Comparison of ENCODE assay signal across 38 cellular contexts in genomic region chr18:40929389-40929788, GRCh38.
"Had no signal": no experiment of that assay in that cellular context is flagged by ENCODE, and none has a peak within 500 bp of the region (broad histone marks: within the 10 kb centered on the region; RNA-seq: fewer than 3 reads in every experiment).

No MANE protein-coding gene starts in this region.

- H3K36me3 Mint-ChIP-seq: activated CD4-positive, alpha-beta memory T cell treated with anti-CD3 and anti-CD28 coated beads for 36 hours; activated naive CD4-positive, alpha-beta T cell treated with anti-CD3 and anti-CD28 coated beads, Interleukin-2, amount 50 U/mL, for 72 hours; activated naive CD8-positive, alpha-beta T cell treated with anti-CD3 and anti-CD28 coated beads for 36 hours had no signal

- H3K27ac ChIP-seq: adrenal gland, body of pancreas, cardiac muscle cell, VCaP had no signal

- DNase-seq: activated B cell treated with CpG ODN at 0.5 μM for 24 hours; activated CD4-positive, alpha-beta memory T cell treated with anti-CD3 and anti-CD28 coated beads for 36 hours; activated CD4-positive, alpha-beta T cell treated with anti-CD3 and anti-CD28 coated beads for 4 hours; activated CD4-positive, alpha-beta T cell treated with anti-CD3 and anti-CD28 coated beads, Interleukin-2, amount 10 ng/mL, durations not matched to agents 24 days and 14 days; activated CD4-positive, alpha-beta T cell treated with anti-CD3 and anti-CD28 coated beads, Interleukin-2, amount 50 U/mL, for 1 hour; activated CD4-positive, alpha-beta T cell treated with anti-CD3 and anti-CD28 coated beads, Interleukin-2, amount 50 U/mL, for 4 hours; activated CD4-positive, CD25-positive, alpha-beta regulatory T cell treated with anti-CD3 and anti-CD28 coated beads, Interleukin-2, amount 50 U/mL, for 72 hours; activated CD8-positive, alpha-beta memory T cell treated with anti-CD3 and anti-CD28 coated beads, Interleukin-2, amount 50 U/mL, for 4 hours; activated CD8-positive, alpha-beta T cell treated with anti-CD3 and anti-CD28 coated beads for 36 hours; activated effector memory CD4-positive, alpha-beta T cell treated with anti-CD3 and anti-CD28 coated beads, Interleukin-2, amount 50 U/mL, for 16 hours; activated gamma-delta T cell treated with Interleukin-2 at 50 U/mL for 16 hours; activated naive CD4-positive, alpha-beta T cell; activated naive CD4-positive, alpha-beta T cell treated with anti-CD3 and anti-CD28 coated beads for 36 hours; activated naive CD4-positive, alpha-beta T cell treated with anti-CD3 and anti-CD28 coated beads, Interleukin-2, amount 50 U/mL, for 16 hours; activated naive CD8-positive, alpha-beta T cell treated with anti-CD3 and anti-CD28 coated beads for 36 hours; activated T-cell treated with anti-CD3 and anti-CD28 coated beads for 4 hours; activated T-cell treated with anti-CD3 and anti-CD28 coated beads, Interleukin-2, amount 50 U/mL, for 1 hour; activated T-cell treated with anti-CD3 and anti-CD28 coated beads, Interleukin-2, amount 50 U/mL, for 4 hours; activated T-cell treated with anti-CD3 and anti-CD28 coated beads, Interleukin-2, amount 50 U/mL, for 72 hours; adrenal gland; amniotic stem cell; aorta; body of pancreas; caudate nucleus; cerebellar nuclear complex; T-helper 2 cell; T-helper 9 cell had no signal

- H3K4me3 Mint-ChIP-seq: activated B cell treated with CpG ODN at 0.5 μM for 24 hours; activated CD4-positive, alpha-beta memory T cell treated with anti-CD3 and anti-CD28 coated beads for 36 hours; activated CD4-positive, alpha-beta T cell treated with anti-CD3 and anti-CD28 coated beads, Interleukin-2, amount 10 ng/mL, durations not matched to agents 24 days and 14 days; activated CD8-positive, alpha-beta T cell treated with anti-CD3 and anti-CD28 coated beads for 36 hours; activated naive CD4-positive, alpha-beta T cell treated with anti-CD3 and anti-CD28 coated beads for 36 hours; activated naive CD8-positive, alpha-beta T cell treated with anti-CD3 and anti-CD28 coated beads for 36 hours; activated T-cell treated with anti-CD3 and anti-CD28 coated beads, Interleukin-2, amount 50 U/mL, for 4 hours; activated T-cell treated with anti-CD3 and anti-CD28 coated beads, Interleukin-2, amount 50 U/mL, for 72 hours; activated T-helper 1 cell treated with anti-CD3 and anti-CD28 coated beads, Interleukin-12 subunit alpha, Interleukin-12 subunit beta, Interleukin-2, Interleukin-4 antibody, amounts not matched to agents 30 ng/mL and 10 ng/mL and 1 ng/mL, durations not matched to agents 14 hours and 24 hours and 36 hours; activated T-helper 17 cell treated with anti-CD3 and anti-CD28 coated beads, Interleukin-2, amount 50 U/mL, for 72 hours; central memory CD8-positive, alpha-beta T cell; T-helper 1 cell treated with Interleukin-12 subunit alpha and Interleukin-12 subunit beta and Interleukin-4 antibody, amounts not matched to agents 30 μg/mL and 1 μg/mL, for 36 hours; T-helper 2 cell treated with Interferon-gamma antibody and Interleukin-4, amounts not matched to agents 5 μg/mL and 100 μg/mL, for 36 hours had no signal

- H3K27me3 Mint-ChIP-seq: activated B cell treated with CpG ODN at 0.5 μM for 24 hours; activated CD4-positive, alpha-beta memory T cell treated with anti-CD3 and anti-CD28 coated beads for 36 hours; activated CD4-positive, alpha-beta T cell treated with anti-CD3 and anti-CD28 coated beads, Interleukin-2, amount 10 ng/mL, durations not matched to agents 24 days and 14 days; activated CD8-positive, alpha-beta T cell treated with anti-CD3 and anti-CD28 coated beads for 36 hours; activated naive CD8-positive, alpha-beta T cell treated with anti-CD3 and anti-CD28 coated beads for 36 hours; activated T-helper 17 cell treated with anti-CD3 and anti-CD28 coated beads, Interleukin-2, amount 50 U/mL, for 72 hours; central memory CD8-positive, alpha-beta T cell had no signal

- H3K27me3 ChIP-seq: adrenal gland, body of pancreas, cardiac muscle cell had no signal

- H3K36me3 ChIP-seq: adrenal gland, cardiac muscle cell had no signal

- H3K27ac Mint-ChIP-seq: activated B cell treated with CpG ODN at 0.5 μM for 24 hours; activated CD4-positive, alpha-beta memory T cell treated with anti-CD3 and anti-CD28 coated beads for 36 hours; activated CD4-positive, alpha-beta T cell treated with anti-CD3 and anti-CD28 coated beads, Interleukin-2, amount 10 ng/mL, durations not matched to agents 24 days and 14 days; activated CD8-positive, alpha-beta T cell treated with anti-CD3 and anti-CD28 coated beads for 36 hours; activated naive CD4-positive, alpha-beta T cell treated with anti-CD3 and anti-CD28 coated beads for 36 hours; activated naive CD4-positive, alpha-beta T cell treated with anti-CD3 and anti-CD28 coated beads, Interleukin-2, amount 50 U/mL, for 72 hours; activated naive CD8-positive, alpha-beta T cell treated with anti-CD3 and anti-CD28 coated beads for 36 hours; activated T-cell treated with anti-CD3 and anti-CD28 coated beads, Interleukin-2, amount 50 U/mL, for 72 hours; activated T-helper 1 cell treated with anti-CD3 and anti-CD28 coated beads, Interleukin-12 subunit alpha, Interleukin-12 subunit beta, Interleukin-2, Interleukin-4 antibody, amounts not matched to agents 30 ng/mL and 10 ng/mL and 1 ng/mL, durations not matched to agents 14 hours and 24 hours and 36 hours; activated T-helper 17 cell treated with anti-CD3 and anti-CD28 coated beads, Interleukin-2, amount 50 U/mL, for 72 hours; T-helper 1 cell treated with Interleukin-12 subunit alpha and Interleukin-12 subunit beta and Interleukin-4 antibody, amounts not matched to agents 30 μg/mL and 1 μg/mL, for 36 hours; T-helper 2 cell treated with Interferon-gamma antibody and Interleukin-4, amounts not matched to agents 5 μg/mL and 100 μg/mL, for 36 hours had no signal

- H3K4me1 Mint-ChIP-seq: activated B cell treated with CpG ODN at 0.5 μM for 24 hours; activated CD4-positive, alpha-beta T cell treated with anti-CD3 and anti-CD28 coated beads, Interleukin-2, amount 10 ng/mL, durations not matched to agents 24 days and 14 days; activated naive CD8-positive, alpha-beta T cell treated with anti-CD3 and anti-CD28 coated beads for 36 hours; activated T-helper 17 cell treated with anti-CD3 and anti-CD28 coated beads, Interleukin-2, amount 50 U/mL, for 72 hours; central memory CD8-positive, alpha-beta T cell had no signal

- FAIRE-seq: astrocyte, bronchial epithelial cell, TTC549 had no signal

- ATAC-seq: activated CD8-positive, alpha-beta T cell treated with anti-CD3 and anti-CD28 coated beads for 36 hours; activated naive CD4-positive, alpha-beta T cell treated with anti-CD3 and anti-CD28 coated beads, Interleukin-2, amount 50 U/mL, for 72 hours; activated T-cell treated with anti-CD3 and anti-CD28 coated beads, Interleukin-2, amount 50 U/mL, for 4 hours; activated T-cell treated with anti-CD3 and anti-CD28 coated beads, Interleukin-2, amount 50 U/mL, for 72 hours; activated T-helper 17 cell treated with anti-CD3 and anti-CD28 coated beads, Interleukin-2, amount 50 U/mL, for 72 hours; body of pancreas had no signal

- H3K9me3 Mint-ChIP-seq: activated CD4-positive, alpha-beta T cell treated with anti-CD3 and anti-CD28 coated beads, Interleukin-2, amount 10 ng/mL, durations not matched to agents 24 days and 14 days had no signal

- H3K4me1 ChIP-seq: adrenal gland, body of pancreas had no signal

- H3K9me3 ChIP-seq: adrenal gland, body of pancreas had no signal

- H3K4me3 ChIP-seq: adrenal gland, body of pancreas, cardiac muscle cell had no signal
